Comparison of ENCODE assay signal across 16 cellular contexts in the genomic region with DNA sequence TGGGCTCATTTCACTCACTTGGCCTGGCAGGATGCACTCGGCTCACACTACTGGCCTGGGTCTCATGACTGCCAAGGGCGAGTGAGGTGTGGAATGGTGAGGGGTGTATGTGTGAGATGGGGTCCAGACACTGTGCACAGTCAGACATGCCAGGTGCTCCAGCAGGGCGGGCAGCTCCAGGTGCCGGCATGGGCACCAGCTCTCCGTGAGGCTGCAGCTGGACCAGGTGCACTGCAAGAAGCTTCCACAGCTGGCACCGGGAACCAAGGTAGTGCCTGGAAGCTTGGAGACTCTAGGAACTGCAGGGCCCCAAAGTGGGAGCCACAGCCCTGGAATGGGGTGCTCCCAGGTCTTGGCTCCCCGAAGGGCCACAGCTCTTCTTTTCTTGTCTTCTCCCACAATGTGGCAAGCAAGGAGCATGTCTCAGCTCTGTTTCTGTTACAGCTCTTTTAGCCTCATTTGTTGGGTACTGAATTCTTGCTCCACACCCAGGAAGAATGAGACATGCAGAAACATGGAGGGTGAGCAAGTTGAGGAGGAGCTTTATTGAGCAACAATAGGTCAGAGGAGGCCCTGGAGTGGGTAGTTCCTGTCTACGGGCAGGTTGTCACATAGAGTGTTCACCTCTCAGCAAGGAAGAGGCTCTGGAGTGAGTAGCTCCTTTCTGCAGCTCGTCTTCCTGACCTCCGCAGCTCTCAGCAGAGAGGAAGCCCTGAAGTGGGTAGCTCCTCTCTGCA.
DNase-seq lines count a peak whose midpoint lies in the region; ATAC-seq and TF ChIP-seq lines count a peak whose summit lies in the region.
"Had no signal": no experiment of that assay in that cellular context is flagged by ENCODE, and none has a peak within 500 bp of the region (broad histone marks: within the 10 kb centered on the region; RNA-seq: fewer than 3 reads in every experiment).

No MANE protein-coding gene starts in this region.

- no peaks in the 10 kb centered on the region for H3K4me1 ChIP-seq in right cardiac atrium (ENCODE audit: control insufficient read depth, insufficient read depth, low read length)
- H3K4me1 ChIP-seq in endodermal cell (ENCODE audit: control insufficient read depth, insufficient read depth, low read length), result no peaks in the 10 kb centered on the region
- H3K4me1 ChIP-seq in neuronal stem cell (ENCODE audit: control insufficient read depth in 2 of 2, insufficient read depth in 1 of 2, low read depth in 1 of 2, low read length in 2 of 2), result no peaks in the 10 kb centered on the region
- no peaks in the 10 kb centered on the region for H3K4me1 ChIP-seq in esophagus muscularis mucosa
- H3K4me1 ChIP-seq: BLaER1 treated with 17β-estradiol and CSF1 and Interleukin-3, amounts not matched to agents 10 nM and 100 nM had no signal

- no peak overlapping the region for H2AK5ac ChIP-seq in neuronal stem cell (ENCODE audit: low read depth, low read length)

- no peak overlapping the region for H2BK15ac ChIP-seq in neuronal stem cell (ENCODE audit: low read length)

- H3K18ac ChIP-seq in neuronal stem cell (ENCODE audit: low read length), result peak overlapping the region; percentile 28

- no peak overlapping the region for H3K27ac ChIP-seq in right cardiac atrium (ENCODE audit: low read length)
- no peak overlapping the region for H3K27ac ChIP-seq in endodermal cell (ENCODE audit: low read depth, low read length)
- H3K27ac ChIP-seq in neuronal stem cell (replicated peaks; ENCODE audit: low read length), result no peak overlapping the region
- H3K27ac ChIP-seq in esophagus muscularis mucosa (replicated peaks in 1 of 4), result no peak overlapping the region
- H3K27ac ChIP-seq: BLaER1 treated with 17β-estradiol and CSF1 and Interleukin-3, amounts not matched to agents 10 nM and 100 nM had no signal

- no peak overlapping the region for H2BK120ac ChIP-seq in neuronal stem cell (ENCODE audit: low read depth, low read length)

- no peak overlapping the region for H3K4me3 Mint-ChIP-seq in endodermal cell
- H3K4me3 Mint-ChIP-seq: B cell; CD8-positive, alpha-beta T cell; HFFc6 had no signal

- H4K91ac ChIP-seq in neuronal stem cell (ENCODE audit: low read depth, low read length, poor library complexity), result no peak overlapping the region

- H3K4me1 Mint-ChIP-seq in endodermal cell, result no peaks in the 10 kb centered on the region
- H3K4me1 Mint-ChIP-seq: B cell had no signal

- no peak overlapping the region for H2BK12ac ChIP-seq in neuronal stem cell (ENCODE audit: low read length)

- H3K27ac Mint-ChIP-seq in endodermal cell, result no peak overlapping the region
- H3K27ac Mint-ChIP-seq: B cell; CD8-positive, alpha-beta T cell; HFFc6 had no signal

- intact Hi-C loops in right cardiac atrium (cut with DNase I), result no loop called here
- intact Hi-C loops in Right ventricle myocardium superior (cut with DNase I), result no loop called here
- intact Hi-C loops in esophagus muscularis mucosa (cut with DNase I), result no loop called here

- WGBS in right cardiac atrium, result 82% methylated on average over 10 of the region's 10 CpGs
- WGBS in endodermal cell (ENCODE audit: insufficient coverage in 1 of 2, insufficient read length in 1 of 2), 2 experiments, result 95 to 98% methylated on average over 5 to 10 of the region's 10 CpGs
- no CpG with 5 or more reads among the region's 10 CpGs for WGBS in neuronal stem cell (ENCODE audit: extremely low coverage in 2 of 2, insufficient read length in 2 of 2, insufficient replicate concordance in 1 of 2), 2 donors
- 90% methylated on average over 6 of the region's 10 CpGs for WGBS in esophagus muscularis mucosa

- H3K36me3 ChIP-seq in endodermal cell (ENCODE audit: control insufficient read depth, insufficient read depth, low read length) (no peaks in the 10 kb centered on the region), neuronal stem cell (replicated peaks in 1 of 2; ENCODE audit: control insufficient read depth in 2 of 2, insufficient read depth in 2 of 2, low read length in 2 of 2) (no peaks in the 10 kb centered on the region), esophagus muscularis mucosa (no peaks in the 10 kb centered on the region)
- H3K36me3 ChIP-seq: BLaER1 treated with 17β-estradiol and CSF1 and Interleukin-3, amounts not matched to agents 10 nM and 100 nM had no signal

- no peaks in the 10 kb centered on the region for H3K27me3 ChIP-seq in right cardiac atrium (ENCODE audit: control insufficient read depth, insufficient read depth)
- no peaks in the 10 kb centered on the region for H3K27me3 ChIP-seq in endodermal cell (ENCODE audit: control insufficient read depth, insufficient read depth, low read length, poor library complexity, severe bottlenecking)
- no peaks in the 10 kb centered on the region for H3K27me3 ChIP-seq in neuronal stem cell (ENCODE audit: control insufficient read depth in 3 of 3, insufficient read depth in 3 of 3, low read depth in 1 of 3, low read length in 3 of 3)
- no peaks in the 10 kb centered on the region for H3K27me3 ChIP-seq in esophagus muscularis mucosa
- H3K27me3 ChIP-seq: BLaER1 treated with 17β-estradiol and CSF1 and Interleukin-3, amounts not matched to agents 10 nM and 100 nM had no signal

- peaks cover 26% of the 10 kb centered on the region for H3K9me3 Mint-ChIP-seq in endodermal cell

- peaks cover 11% of the 10 kb centered on the region for H3K36me3 Mint-ChIP-seq in endodermal cell (ENCODE audit: low read depth)
- H3K36me3 Mint-ChIP-seq: CD8-positive, alpha-beta T cell had no signal

- TF ChIP-seq POLR2A in esophagus muscularis mucosa (IDR thresholded peaks at IDR 0.05; ENCODE audit: low read depth), result no peak

- no peaks in the 10 kb centered on the region for H3K79me1 ChIP-seq in neuronal stem cell (ENCODE audit: low read depth, low read length)

- H3K9me3 ChIP-seq in right cardiac atrium (ENCODE audit: control insufficient read depth, low read length), result no peaks in the 10 kb centered on the region
- H3K9me3 ChIP-seq in endodermal cell (ENCODE audit: control insufficient read depth, low read length), result peaks cover 32% of the 10 kb centered on the region
- peaks cover 0 to 8% of the 10 kb centered on the region in 2 donors for H3K9me3 ChIP-seq in neuronal stem cell (replicated peaks in 1 of 2; ENCODE audit: control insufficient read depth in 2 of 2, insufficient read depth in 1 of 2, low read depth in 1 of 2, low read length in 2 of 2)
- H3K9me3 ChIP-seq in esophagus muscularis mucosa, result no peaks in the 10 kb centered on the region

- TF ChIP-seq CTCF in endodermal cell (conservative IDR thresholded peaks at IDR 0.05) (no peak), esophagus muscularis mucosa (IDR thresholded peaks at IDR 0.05) (no peak)

- ATAC-seq in right cardiac atrium (no peak), Right ventricle myocardium superior (ENCODE audit: poor library complexity) (no peak)
- ATAC-seq: CD8-positive, alpha-beta T cell; HCT116 had no signal

- TF ChIP-seq EP300 in esophagus muscularis mucosa (IDR thresholded peaks at IDR 0.05), result no peak

- H3K4me3 ChIP-seq in right cardiac atrium (ENCODE audit: low read length) (no peak overlapping the region), endodermal cell (ENCODE audit: low read length) (peak overlapping the region; percentile 61), neuronal stem cell (ENCODE audit: low read length in 2 of 2) (peak overlapping the region in 1 of 2 donors; percentile 50), esophagus muscularis mucosa (no peak overlapping the region)
- H3K4me3 ChIP-seq: BLaER1 treated with 17β-estradiol and CSF1 and Interleukin-3, amounts not matched to agents 10 nM and 100 nM had no signal

- no peak overlapping the region for H4K8ac ChIP-seq in neuronal stem cell (ENCODE audit: low read depth, low read length)

- H3K4ac ChIP-seq in neuronal stem cell (ENCODE audit: low read length), result no peak overlapping the region

- H3K4me2 ChIP-seq in neuronal stem cell (ENCODE audit: insufficient read depth, low read length, poor library complexity, severe bottlenecking), result no peak overlapping the region
- H3K4me2 ChIP-seq: BLaER1 treated with 17β-estradiol and CSF1 and Interleukin-3, amounts not matched to agents 10 nM and 100 nM had no signal

- no peaks in the 10 kb centered on the region for H3K27me3 Mint-ChIP-seq in endodermal cell (ENCODE audit: insufficient read depth)
- H3K27me3 Mint-ChIP-seq: B cell had no signal

- H3K23ac ChIP-seq in neuronal stem cell (ENCODE audit: low read depth, low read length, poor library complexity), result no peak overlapping the region

- peak overlapping the region; percentile 82 for H3K14ac ChIP-seq in neuronal stem cell (ENCODE audit: low read length)

- no peak overlapping the region for H2AFZ ChIP-seq in neuronal stem cell (ENCODE audit: low read length)

- DNase-seq in right cardiac atrium, result peak in 2 of 3 donors; percentile 17 to 23
- no peak for DNase-seq in Right ventricle myocardium superior
- DNase-seq in endodermal cell, result no peak
- no peak for DNase-seq in neuronal stem cell (ENCODE audit: low spot score)
- DNase-seq in NCI-H446 treated with DMSO at 0.1 percent for 48 hours (lab: John Stamatoyannopoulos, UW), result no peak
- DNase-seq in esophagus muscularis mucosa (ENCODE audit: extremely low spot score), result no peak
- DNase-seq: Calu3; CD8-positive, alpha-beta T cell; DMS79 treated with DMSO at 0.1 percent for 48 hours; GF-D8; GOT3; H7; HFFc6 had no signal

- no peak overlapping the region for H2BK5ac ChIP-seq in neuronal stem cell (ENCODE audit: low read length)

- H3K9ac ChIP-seq in endodermal cell (ENCODE audit: extremely low read depth, low read length, poor library complexity, severe bottlenecking) (no peak overlapping the region), neuronal stem cell (ENCODE audit: low read depth, low read length, poor library complexity) (no peak overlapping the region)
- H3K9ac ChIP-seq: BLaER1 treated with 17β-estradiol and CSF1 and Interleukin-3, amounts not matched to agents 10 nM and 100 nM had no signal

Comparison
In these comparisons a context has a peak if more than half of its experiments do, and no peak if none do; other contexts are left out.
1. DNase-seq: peak in right cardiac atrium (2 of 3); none in Right ventricle myocardium superior (single experiment), endodermal cell (single experiment), neuronal stem cell (single experiment), NCI-H446 treated with DMSO at 0.1 percent for 48 hours (single experiment) and esophagus muscularis mucosa (single experiment).